1 cellular context compared by ENCODE assay signal in the genomic region with DNA sequence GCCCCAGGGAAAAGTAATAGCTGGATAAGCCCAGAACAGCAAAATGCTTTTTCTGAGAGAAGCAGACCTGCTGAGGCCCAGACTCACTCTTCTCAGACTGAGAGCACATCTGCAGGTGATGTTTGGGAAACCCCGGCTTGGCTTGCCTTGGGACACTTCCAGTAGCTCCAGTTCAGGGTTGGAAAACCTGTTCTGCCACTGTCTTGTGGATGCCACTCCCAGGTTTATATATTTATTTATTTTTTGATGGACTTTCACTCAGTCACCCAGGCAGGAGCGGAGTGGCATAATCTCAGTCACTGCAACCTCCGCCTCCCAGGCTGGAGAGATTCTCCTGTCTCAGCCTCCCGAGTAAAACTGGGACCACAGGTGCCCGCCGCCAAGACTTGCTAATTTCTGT.
TF ChIP-seq lines count a peak whose summit lies in the region.

No MANE protein-coding gene starts in this region.

TF ChIP-seq in SK-N-SH, 30 proteins besides CTCF, POLR2A, EP300 and RAD21 (continued from another document):
- TF ChIP-seq ZBTB33 (IDR thresholded peaks at IDR 0.05; ENCODE audit: borderline replicate concordance, low read depth) (no peak), TAF1 (IDR thresholded peaks at IDR 0.05; ENCODE audit: borderline replicate concordance, low read depth, low read length) (no peak), YY1 (IDR thresholded peaks at IDR 0.05; ENCODE audit: low read depth) (no peak), EZH2phosphoT487 (IDR thresholded peaks at IDR 0.05; ENCODE audit: borderline replicate concordance, low read depth) (no peak), PBX3 (IDR thresholded peaks at IDR 0.05) (no peak), FOSL2 (IDR thresholded peaks at IDR 0.05; ENCODE audit: borderline replicate concordance, low read depth) (no peak), MAX (IDR thresholded peaks at IDR 0.05; ENCODE audit: low read depth) (no peak)
